9 cellular contexts compared by ENCODE assay signal in genomic region chr10:125343118-125343752, GRCh38.
DNase-seq lines count a peak whose midpoint lies in the region; ATAC-seq, FAIRE-seq and TF ChIP-seq lines count a peak whose summit lies in the region.
"Had no signal": no experiment of that assay in that cellular context is flagged by ENCODE, and none has a peak within 500 bp of the region (broad histone marks: within the 10 kb centered on the region; RNA-seq: fewer than 3 reads in every experiment).

No MANE protein-coding gene starts in this region.

- intact Hi-C loops in heart right ventricle (cut with DNase I) (loop anchor here in 7 of 10 donors (5.0 to 10.0 kb wide), 5 partner anchors 176 to 351 kb away; partner anchors contain the start of gene CTBP2 (in 4 of the 7)), right cardiac atrium (cut with DNase I) (loop anchor here in 1 of 4 donors (5.0 kb wide), 1 partner anchor 296 kb away; no protein-coding TSS in a partner anchor)

- H3K4me3 ChIP-seq in heart right ventricle = no peak overlapping the region
- no peak overlapping the region for H3K4me3 ChIP-seq in right cardiac atrium (ENCODE audit: low read length)

- H3K4me1 Mint-ChIP-seq in stimulated activated memory B cell treated with anti-CD40 and anti-IgM and Interleukin-4, amounts not matched to agents 10 μg/mL and 1 μg/mL and 100 μg/mL, for 72 hours = peaks cover 7% of the 10 kb centered on the region

- no peaks in the 10 kb centered on the region for H3K36me3 ChIP-seq in heart right ventricle

- H3K27me3 ChIP-seq in heart right ventricle = peaks cover 0 to 8% (median 0%) of the 10 kb centered on the region in 7 donors
- H3K27me3 ChIP-seq in right cardiac atrium (ENCODE audit: control insufficient read depth, insufficient read depth) = no peaks in the 10 kb centered on the region

- H3K9me3 ChIP-seq in heart right ventricle (peaks cover 0 to 9% (median 0%) of the 10 kb centered on the region in 11 donors), right cardiac atrium (ENCODE audit: control insufficient read depth, low read length) (no peaks in the 10 kb centered on the region)

- H3K4me3 Mint-ChIP-seq in stimulated activated memory B cell treated with anti-CD40 and anti-IgM and Interleukin-4, amounts not matched to agents 10 μg/mL and 1 μg/mL and 100 μg/mL, for 72 hours = no peak overlapping the region
- H3K4me3 Mint-ChIP-seq: activated naive CD8-positive, alpha-beta T cell had no signal

- H3K27ac Mint-ChIP-seq in stimulated activated memory B cell treated with anti-CD40 and anti-IgM and Interleukin-4, amounts not matched to agents 10 μg/mL and 1 μg/mL and 100 μg/mL, for 72 hours = no peak overlapping the region
- H3K27ac Mint-ChIP-seq: activated naive CD8-positive, alpha-beta T cell had no signal

- peak; percentile 25 to 71 (median 61) for TF ChIP-seq CTCF in heart right ventricle (IDR thresholded peaks at IDR 0.05)

- no peaks in the 10 kb centered on the region for H3K4me1 ChIP-seq in heart right ventricle
- H3K4me1 ChIP-seq in right cardiac atrium (ENCODE audit: control insufficient read depth, insufficient read depth, low read length) = no peaks in the 10 kb centered on the region

- peaks cover 21% of the 10 kb centered on the region for H3K27me3 Mint-ChIP-seq in stimulated activated memory B cell treated with anti-CD40 and anti-IgM and Interleukin-4, amounts not matched to agents 10 μg/mL and 1 μg/mL and 100 μg/mL, for 72 hours

- 66 to 67% methylated on average over 9 of the region's 9 CpGs for WGBS in heart right ventricle, 2 donors
- 63% methylated on average over 9 of the region's 9 CpGs for WGBS in right cardiac atrium

- DNase-seq in heart right ventricle (no peak), right cardiac atrium (no peak), iPS DF 4.7 (ENCODE audit: extremely low read depth, low spot score) (peak; percentile 25), urothelium cell line (ENCODE audit: low spot score) (peak; percentile 36), NCI-H345 (lab: John Stamatoyannopoulos, UW) (no peak), nucleus accumbens (lab: John Stamatoyannopoulos, UW) (no peak)

- peaks cover 11% of the 10 kb centered on the region for H3K9me3 Mint-ChIP-seq in stimulated activated memory B cell treated with anti-CD40 and anti-IgM and Interleukin-4, amounts not matched to agents 10 μg/mL and 1 μg/mL and 100 μg/mL, for 72 hours

- H3K27ac ChIP-seq in heart right ventricle (no peak overlapping the region), right cardiac atrium (ENCODE audit: low read length) (no peak overlapping the region)

- peak in 1 of 8 donors; percentile 25 for ATAC-seq in heart right ventricle
- no peak for ATAC-seq in right cardiac atrium
- ATAC-seq in SK-N-SH treated with all-trans-retinoic acid at 6 μM for 48 hours = 0 out of 3 replicates have a peak, but pooled peaks have one; percentile 41
- no peak for ATAC-seq in stimulated activated memory B cell treated with anti-CD40 and anti-IgM and Interleukin-4, amounts not matched to agents 10 μg/mL and 1 μg/mL and 100 μg/mL, for 72 hours

- FAIRE-seq in urothelium cell line (lab: Jason Lieb, UNC) = peak; percentile 5

- no peaks in the 10 kb centered on the region for H3K36me3 Mint-ChIP-seq in stimulated activated memory B cell treated with anti-CD40 and anti-IgM and Interleukin-4, amounts not matched to agents 10 μg/mL and 1 μg/mL and 100 μg/mL, for 72 hours
- H3K36me3 Mint-ChIP-seq: activated naive CD8-positive, alpha-beta T cell had no signal

TF ChIP-seq in SK-N-SH treated with all-trans-retinoic acid at 6 μM for 48 hours, 23 proteins besides CTCF, POLR2A, EP300 and RAD21:
- TF ChIP-seq ZNF8 (CRISPR knock-in tag; IDR thresholded peaks at IDR 0.05) (no peak), ESRRG (CRISPR knock-in tag; IDR thresholded peaks at IDR 0.05) (no peak), ARNTL (CRISPR knock-in tag; IDR thresholded peaks at IDR 0.05; ENCODE audit: borderline replicate concordance, low read depth) (no peak), ISL1 (CRISPR knock-in tag; IDR thresholded peaks at IDR 0.05) (no peak), ZFP3 (CRISPR knock-in tag; IDR thresholded peaks at IDR 0.05) (no peak), TCF4 (CRISPR knock-in tag; IDR thresholded peaks at IDR 0.05; ENCODE audit: borderline replicate concordance) (no peak), OSR1 (CRISPR knock-in tag; IDR thresholded peaks at IDR 0.05) (no peak), ZNF70 (CRISPR knock-in tag; IDR thresholded peaks at IDR 0.05) (no peak), TSHZ2 (CRISPR knock-in tag; IDR thresholded peaks at IDR 0.05) (no peak), ZC3H10 (CRISPR knock-in tag; IDR thresholded peaks at IDR 0.05) (no peak), BACH2 (CRISPR knock-in tag; IDR thresholded peaks at IDR 0.05; ENCODE audit: borderline replicate concordance) (no peak), SNAI2 (CRISPR knock-in tag; IDR thresholded peaks at IDR 0.05) (no peak)

Comparison
In these comparisons a context has a peak if more than half of its experiments do, and no peak if none do; other contexts are left out.
1. DNase-seq: peak in iPS DF 4.7 (single experiment) and urothelium cell line (single experiment); none in heart right ventricle (0 of 2), right cardiac atrium (0 of 3), NCI-H345 (single experiment) and nucleus accumbens (0 of 56).